ENCODE assay signal across 31 cellular contexts in genomic region chr4:97624204-97624603, GRCh38.
"Had no signal": no experiment of that assay in that cellular context is flagged by ENCODE, and none has a peak within 500 bp of the region (broad histone marks: within the 10 kb centered on the region; RNA-seq: fewer than 3 reads in every experiment).

No MANE protein-coding gene starts in this region.

- H3K27me3 ChIP-seq: adrenal gland, body of pancreas, brain microvascular endothelial cell, breast epithelium had no signal

- DNase-seq: activated B cell treated with CpG ODN at 0.5 μM for 24 hours; activated CD4-positive, alpha-beta memory T cell treated with anti-CD3 and anti-CD28 coated beads for 36 hours; activated CD4-positive, alpha-beta T cell treated with anti-CD3 and anti-CD28 coated beads for 4 hours; activated CD4-positive, alpha-beta T cell treated with anti-CD3 and anti-CD28 coated beads, Interleukin-2, amount 10 ng/mL, durations not matched to agents 24 days and 14 days; activated CD4-positive, alpha-beta T cell treated with anti-CD3 and anti-CD28 coated beads, Interleukin-2, amount 50 U/mL, for 1 hour; activated CD4-positive, alpha-beta T cell treated with anti-CD3 and anti-CD28 coated beads, Interleukin-2, amount 50 U/mL, for 4 hours; activated CD4-positive, CD25-positive, alpha-beta regulatory T cell treated with anti-CD3 and anti-CD28 coated beads, Interleukin-2, amount 50 U/mL, for 72 hours; activated CD8-positive, alpha-beta memory T cell treated with anti-CD3 and anti-CD28 coated beads, Interleukin-2, amount 50 U/mL, for 4 hours; activated CD8-positive, alpha-beta T cell treated with anti-CD3 and anti-CD28 coated beads for 36 hours; activated effector memory CD4-positive, alpha-beta T cell treated with anti-CD3 and anti-CD28 coated beads, Interleukin-2, amount 50 U/mL, for 16 hours; activated gamma-delta T cell treated with Interleukin-2 at 50 U/mL for 16 hours; activated naive CD4-positive, alpha-beta T cell; activated naive CD4-positive, alpha-beta T cell treated with anti-CD3 and anti-CD28 coated beads for 36 hours; activated naive CD4-positive, alpha-beta T cell treated with anti-CD3 and anti-CD28 coated beads, Interleukin-2, amount 50 U/mL, for 16 hours; activated naive CD8-positive, alpha-beta T cell treated with anti-CD3 and anti-CD28 coated beads for 36 hours; activated T-cell treated with anti-CD3 and anti-CD28 coated beads for 4 hours; activated T-cell treated with anti-CD3 and anti-CD28 coated beads, Interleukin-2, amount 50 U/mL, for 1 hour; activated T-cell treated with anti-CD3 and anti-CD28 coated beads, Interleukin-2, amount 50 U/mL, for 4 hours; activated T-cell treated with anti-CD3 and anti-CD28 coated beads, Interleukin-2, amount 50 U/mL, for 72 hours; adrenal gland; amniotic stem cell; aorta; body of pancreas; brain microvascular endothelial cell; central memory CD4-positive, alpha-beta T cell; T-helper 1 cell; T-helper 2 cell; T-helper 9 cell had no signal

- H3K4me3 ChIP-seq: adrenal gland, body of pancreas, breast epithelium had no signal

- H3K27ac ChIP-seq: adrenal gland, body of pancreas, brain microvascular endothelial cell, breast epithelium had no signal

- H3K36me3 ChIP-seq: adrenal gland, brain microvascular endothelial cell, breast epithelium had no signal

- H3K4me1 ChIP-seq: adrenal gland, body of pancreas, breast epithelium had no signal

- ATAC-seq: activated CD8-positive, alpha-beta T cell treated with anti-CD3 and anti-CD28 coated beads for 36 hours; activated naive CD4-positive, alpha-beta T cell treated with anti-CD3 and anti-CD28 coated beads, Interleukin-2, amount 50 U/mL, for 72 hours; activated T-cell treated with anti-CD3 and anti-CD28 coated beads, Interleukin-2, amount 50 U/mL, for 4 hours; activated T-cell treated with anti-CD3 and anti-CD28 coated beads, Interleukin-2, amount 50 U/mL, for 72 hours; activated T-helper 17 cell treated with anti-CD3 and anti-CD28 coated beads, Interleukin-2, amount 50 U/mL, for 72 hours; body of pancreas had no signal

- H3K9me3 ChIP-seq: adrenal gland, body of pancreas had no signal
